In the genomic region with DNA sequence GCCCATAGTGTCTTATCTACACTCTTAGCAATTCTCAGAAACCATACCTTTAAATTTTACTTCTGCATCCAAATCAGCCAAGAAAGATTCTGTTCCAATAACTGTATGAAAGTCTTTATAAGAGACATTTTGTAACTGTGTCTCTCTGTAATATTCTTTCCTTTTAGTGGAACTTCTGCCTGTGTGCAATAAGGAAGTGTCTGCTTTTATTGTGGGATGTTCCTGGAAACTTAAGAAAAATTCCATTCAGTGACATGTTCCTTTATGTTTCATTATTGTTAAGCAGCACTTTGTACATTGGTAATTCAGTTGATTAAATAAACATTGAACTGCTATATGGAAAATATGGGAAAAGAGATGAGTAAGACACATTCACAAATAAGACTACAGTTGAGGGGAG, we compare ENCODE assay signal across 20 cellular contexts.
"Had no signal": no experiment of that assay in that cellular context is flagged by ENCODE, and none has a peak within 500 bp of the region (broad histone marks: within the 10 kb centered on the region; RNA-seq: fewer than 3 reads in every experiment).

No MANE protein-coding gene starts in this region.

- H3K4me3 ChIP-seq: body of pancreas, left lung, lung, neural progenitor cell, spleen, thoracic aorta had no signal

- H3K4me1 ChIP-seq: neural progenitor cell had no signal

- H3K4me3 Mint-ChIP-seq: activated B cell treated with CpG ODN at 0.5 μM for 24 hours; activated CD4-positive, alpha-beta T cell treated with anti-CD3 and anti-CD28 coated beads, Interleukin-2, amount 10 ng/mL, durations not matched to agents 24 days and 14 days; activated naive CD4-positive, alpha-beta T cell treated with anti-CD3 and anti-CD28 coated beads, Interleukin-2, amount 10 ng/mL, durations not matched to agents 7 days and 5 days; immature natural killer cell; neural progenitor cell; type B pancreatic cell had no signal

- H3K36me3 ChIP-seq: neural progenitor cell had no signal

- H3K27me3 ChIP-seq: body of pancreas, left lung, neural progenitor cell, spleen had no signal

- H3K27me3 Mint-ChIP-seq: activated B cell treated with CpG ODN at 0.5 μM for 24 hours; activated CD4-positive, alpha-beta T cell treated with anti-CD3 and anti-CD28 coated beads, Interleukin-2, amount 10 ng/mL, durations not matched to agents 24 days and 14 days; activated naive CD4-positive, alpha-beta T cell treated with anti-CD3 and anti-CD28 coated beads, Interleukin-2, amount 10 ng/mL, durations not matched to agents 7 days and 5 days; naive thymus-derived CD8-positive, alpha-beta T cell; type B pancreatic cell had no signal

- H3K9me3 Mint-ChIP-seq: activated B cell treated with CpG ODN at 0.5 μM for 24 hours; activated CD4-positive, alpha-beta T cell treated with anti-CD3 and anti-CD28 coated beads, Interleukin-2, amount 10 ng/mL, durations not matched to agents 24 days and 14 days; activated naive CD4-positive, alpha-beta T cell treated with anti-CD3 and anti-CD28 coated beads, Interleukin-2, amount 10 ng/mL, durations not matched to agents 7 days and 5 days; immature natural killer cell; naive thymus-derived CD8-positive, alpha-beta T cell; neural progenitor cell; type B pancreatic cell had no signal

- ATAC-seq: body of pancreas; left lung; naive thymus-derived CD8-positive, alpha-beta T cell had no signal

- H3K4me1 Mint-ChIP-seq: neural progenitor cell had no signal

- DNase-seq: activated B cell treated with CpG ODN at 0.5 μM for 24 hours; activated CD4-positive, alpha-beta T cell treated with anti-CD3 and anti-CD28 coated beads, Interleukin-2, amount 10 ng/mL, durations not matched to agents 24 days and 14 days; activated effector memory CD4-positive, alpha-beta T cell treated with anti-CD3 and anti-CD28 coated beads, Interleukin-2, amount 50 U/mL, for 16 hours; activated naive CD4-positive, alpha-beta T cell treated with anti-CD3 and anti-CD28 coated beads, Interleukin-2, amount 10 ng/mL, durations not matched to agents 7 days and 5 days; activated T-cell treated with anti-CD3 and anti-CD28 coated beads, Interleukin-2, amount 50 U/mL, for 48 hours; anterior cingulate cortex; body of pancreas; effector memory CD4-positive, alpha-beta T cell; foreskin melanocyte; immature natural killer cell; left lung; naive thymus-derived CD8-positive, alpha-beta T cell; posterior cingulate gyrus; spleen; stimulated activated CD4-positive, alpha-beta T cell treated with anti-CD3 and anti-CD28 coated beads, Interleukin-4, amount 100 ng/mL, for 1 hour; stimulated activated naive CD4-positive, alpha-beta T cell treated with Interleukin-2 at 50 U/mL for 16 hours had no signal

- H3K9me3 ChIP-seq: body of pancreas, left lung, spleen, thoracic aorta had no signal

- H3K27ac ChIP-seq: body of pancreas, left lung, neural progenitor cell, spleen, thoracic aorta had no signal

- H3K27ac Mint-ChIP-seq: activated B cell treated with CpG ODN at 0.5 μM for 24 hours; activated CD4-positive, alpha-beta T cell treated with anti-CD3 and anti-CD28 coated beads, Interleukin-2, amount 10 ng/mL, durations not matched to agents 24 days and 14 days; activated naive CD4-positive, alpha-beta T cell treated with anti-CD3 and anti-CD28 coated beads, Interleukin-2, amount 10 ng/mL, durations not matched to agents 7 days and 5 days; immature natural killer cell; neural progenitor cell; type B pancreatic cell had no signal
